In genomic region chr10:133373104-133373624, GRCh38 we compare ENCODE assay signal across 8 cellular contexts. TPM values are rescaled to one million over a fixed set of nuclear protein-coding genes. Genes with fewer than 3 reads are reported as not detected.
DNase-seq lines count a peak whose midpoint lies in the region; TF ChIP-seq lines count a peak whose summit lies in the region.

ECHS1 (minus strand) TSS chr10:133373354; CDS start chr10:133373333, 21 bp downstream.

- peaks cover 19% of the 10 kb centered on the region for H3K79me2 ChIP-seq in Loucy (ENCODE audit: insufficient read depth, low read length)

- H3F3A ChIP-seq in Loucy (ENCODE audit: low read depth): no peaks in the 10 kb centered on the region; the same call in 1 of the 2 replicates

- DNase-seq in EH (ENCODE audit: low read depth): peak; percentile 92
- DNase-seq in H7: peak; percentile 100
- DNase-seq in SHP77 (lab: John Stamatoyannopoulos, UW): peak; percentile 87 to 94
- peak; percentile 88 for DNase-seq in activated effector memory CD4-positive, alpha-beta T cell treated with Interleukin-2 at 50 U/mL for 16 hours
- DNase-seq in fibroblast of the aortic adventitia (ENCODE audit: low read depth): peak; percentile 82
- DNase-seq in nephron progenitor cell: peak; percentile 99

- TF ChIP-seq CTCF in Loucy (conservative IDR thresholded peaks at IDR 0.05; ENCODE audit: low read length): no peak
- TF ChIP-seq CTCF in fibroblast of the aortic adventitia (IDR thresholded peaks at IDR 0.05; ENCODE audit: insufficient read depth, low read length): no peak
- no peak for TF ChIP-seq CTCF in nephron progenitor cell (IDR thresholded peaks at IDR 0.05)

- peaks cover 41% of the 10 kb centered on the region for H3K4me1 Mint-ChIP-seq in nephron progenitor cell
- H3K4me1 Mint-ChIP-seq in stimulated activated naive CD8-positive, alpha-beta T cell treated with anti-CD3 and anti-CD28 coated beads, Interleukin-15, Interleukin-2, amounts not matched to agents 100 ng/mL and 50 ng/mL, for 24 hours (ENCODE audit: low read depth): peaks cover 19% of the 10 kb centered on the region

- no peaks in the 10 kb centered on the region for H3K9me3 Mint-ChIP-seq in nephron progenitor cell
- H3K9me3 Mint-ChIP-seq in stimulated activated naive CD8-positive, alpha-beta T cell treated with anti-CD3 and anti-CD28 coated beads, Interleukin-15, Interleukin-2, amounts not matched to agents 100 ng/mL and 50 ng/mL, for 24 hours: no peaks in the 10 kb centered on the region

- H3K4me2 ChIP-seq in Loucy (ENCODE audit: low read depth, low read length, poor library complexity, severe bottlenecking): peak within 1 kb of the TSS; percentile 81

- H3K9me3 ChIP-seq in Loucy (ENCODE audit: insufficient read depth, low read depth, low read length): no peaks in the 10 kb centered on the region

- H3K36me3 ChIP-seq in H7 (replicated peaks; ENCODE audit: control insufficient read depth, insufficient read depth, low read length): peaks cover 14% of the 10 kb centered on the region
- peaks cover 8% of the 10 kb centered on the region; the same call in 1 of the 2 replicates for H3K36me3 ChIP-seq in Loucy (ENCODE audit: insufficient read depth, low read length)

- no peaks in the 10 kb centered on the region for H3K9me2 ChIP-seq in Loucy (replicated peaks; ENCODE audit: low read depth, low read length)

- H3K9ac ChIP-seq in Loucy (ENCODE audit: low read depth, low read length, poor library complexity, severe bottlenecking): peak within 1 kb of the TSS; percentile 73

- peaks cover 13% of the 10 kb centered on the region for H3K36me3 Mint-ChIP-seq in nephron progenitor cell (ENCODE audit: low read depth)
- peaks cover 10% of the 10 kb centered on the region for H3K36me3 Mint-ChIP-seq in stimulated activated naive CD8-positive, alpha-beta T cell treated with anti-CD3 and anti-CD28 coated beads, Interleukin-15, Interleukin-2, amounts not matched to agents 100 ng/mL and 50 ng/mL, for 24 hours (ENCODE audit: low read depth)

- H3K27me3 ChIP-seq in H7 (ENCODE audit: control insufficient read depth, insufficient read depth, low read length): peaks cover 23% of the 10 kb centered on the region
- H3K27me3 ChIP-seq in Loucy (ENCODE audit: insufficient read depth, low read length, poor library complexity, severe bottlenecking): no peaks in the 10 kb centered on the region

- H4K20me1 ChIP-seq in Loucy (ENCODE audit: insufficient read depth, low read length, poor library complexity, severe bottlenecking): peaks cover 6% of the 10 kb centered on the region

- peak within 1 kb of the TSS; percentile 90 for H2AFZ ChIP-seq in Loucy (ENCODE audit: low read length)

- peaks cover 41% of the 10 kb centered on the region for H3K27me3 Mint-ChIP-seq in nephron progenitor cell (ENCODE audit: low read depth, poor library complexity)
- H3K27me3 Mint-ChIP-seq in stimulated activated naive CD8-positive, alpha-beta T cell treated with anti-CD3 and anti-CD28 coated beads, Interleukin-15, Interleukin-2, amounts not matched to agents 100 ng/mL and 50 ng/mL, for 24 hours: no peaks in the 10 kb centered on the region

- H3K4me1 ChIP-seq in Loucy (ENCODE audit: insufficient read depth, low read length, poor library complexity, severe bottlenecking): peaks cover 24% of the 10 kb centered on the region

- H3K27ac Mint-ChIP-seq in nephron progenitor cell: peak within 1 kb of the TSS; percentile 77
- peak within 1 kb of the TSS; percentile 79 for H3K27ac Mint-ChIP-seq in stimulated activated naive CD8-positive, alpha-beta T cell treated with anti-CD3 and anti-CD28 coated beads, Interleukin-15, Interleukin-2, amounts not matched to agents 100 ng/mL and 50 ng/mL, for 24 hours

- H3K4me3 Mint-ChIP-seq in nephron progenitor cell: peak within 1 kb of the TSS; percentile 95
- peak within 1 kb of the TSS; percentile 83 for H3K4me3 Mint-ChIP-seq in stimulated activated naive CD8-positive, alpha-beta T cell treated with anti-CD3 and anti-CD28 coated beads, Interleukin-15, Interleukin-2, amounts not matched to agents 100 ng/mL and 50 ng/mL, for 24 hours

- peak within 1 kb of the TSS; percentile 82 for H3K4me3 ChIP-seq in H7 (ENCODE audit: insufficient read depth, low read depth, low read length)
- H3K4me3 ChIP-seq in Loucy (ENCODE audit: low read length, poor library complexity, severe bottlenecking): peak within 1 kb of the TSS; percentile 79
- H3K4me3 ChIP-seq in fibroblast of the aortic adventitia (ENCODE audit: low read depth, low read length): peak within 1 kb of the TSS; percentile 83

RNA-seq across cellular contexts. Expression of gene ECHS1, which starts in this region (rescaled TPM):
- 88.2 and 108 TPM in 2 replicates for total RNA-seq in H7 (2014; rRNA removed; shearing (Covaris generic))
- 33.0 and 47.3 TPM in 2 replicates for total RNA-seq in fibroblast of the aortic adventitia (ENCODE audit: low replicate concordance)

Comparison
In these comparisons a context has a peak if more than half of its experiments do, and no peak if none do; other contexts are left out.
1. Peak in every context shown above with its lines: DNase-seq and H3K4me3 ChIP-seq.